8 cellular contexts compared by ENCODE assay signal in the genomic region with DNA sequence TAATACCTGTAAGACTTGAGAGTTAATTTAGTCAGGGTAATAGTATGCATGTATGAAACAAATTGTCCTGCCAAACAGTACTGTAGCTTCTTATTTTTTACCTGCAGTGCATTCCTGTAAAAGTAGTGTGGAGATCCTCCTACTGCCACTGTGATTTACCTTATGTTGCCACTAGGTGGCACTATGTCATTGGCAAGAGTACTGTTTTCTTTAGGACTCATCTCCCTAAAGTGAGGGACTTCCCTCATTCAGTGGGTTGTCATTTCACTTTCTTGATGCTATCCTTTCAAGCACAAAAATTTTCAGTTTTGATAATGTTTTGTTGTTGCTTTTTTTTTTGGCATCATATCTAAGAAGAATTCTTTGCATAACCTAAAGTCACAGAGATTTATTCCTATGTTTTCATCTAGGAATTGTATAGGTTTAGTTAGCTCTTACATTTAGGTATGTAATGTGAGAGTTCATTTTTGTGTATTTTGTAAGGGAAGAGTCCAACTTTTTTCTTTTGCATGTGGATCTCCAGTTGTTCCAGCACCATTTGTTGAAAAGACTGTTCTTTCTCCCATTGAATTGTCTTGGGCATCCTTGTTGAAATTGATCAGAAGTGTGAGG.
DNase-seq lines count a peak whose midpoint lies in the region; ATAC-seq and TF ChIP-seq lines count a peak whose summit lies in the region.

No MANE protein-coding gene starts in this region.

- H3K27ac Mint-ChIP-seq in activated naive CD4-positive, alpha-beta T cell treated with anti-CD3 and anti-CD28 coated beads, Interleukin-2, amount 50 U/mL, for 72 hours = no peak overlapping the region

- ATAC-seq in GM21390 (IDR thresholded peaks at IDR 0.05; ENCODE audit: unreplicated experiment) (peak; percentile 69), Panc1 (peak; percentile 82), Right ventricle myocardium superior (ENCODE audit: poor library complexity) (peak; percentile 74), HG02870 (IDR thresholded peaks at IDR 0.05; ENCODE audit: unreplicated experiment) (no peak)
- peak; percentile 88 to 93 for ATAC-seq in activated naive CD4-positive, alpha-beta T cell treated with anti-CD3 and anti-CD28 coated beads, Interleukin-2, amount 50 U/mL, for 72 hours

- peaks cover 2% of the 10 kb centered on the region; the same call in 1 of the 2 replicates for H3K36me3 ChIP-seq in Panc1 (ENCODE audit: control insufficient read depth, insufficient read depth, low read length)

- peak; percentile 62 for DNase-seq in DMS53 treated with DMSO at 0.1 percent for 48 hours (lab: John Stamatoyannopoulos, UW; ENCODE audit: unreplicated experiment)
- peak; percentile 84 for DNase-seq in Jurkat, Clone E6-1 (ENCODE audit: low read depth, low spot score)
- DNase-seq in Panc1 (ENCODE audit: low read depth, low spot score) = peak; percentile 69
- peak in 1 of 2 donors; percentile 65 for DNase-seq in activated naive CD4-positive, alpha-beta T cell treated with anti-CD3 and anti-CD28 coated beads, Interleukin-2, amount 50 U/mL, for 72 hours (ENCODE audit: low spot score in 2 of 2)
- no peak for DNase-seq in Right ventricle myocardium superior
- DNase-seq in renal cortical epithelial cell (ENCODE audit: low read depth) = peak; percentile 85

- no peaks in the 10 kb centered on the region for H3K27me3 ChIP-seq in Panc1 (ENCODE audit: control insufficient read depth, insufficient read depth, low read length)

- BruUV-seq in Panc1 (replicated peaks; lab: Mats Ljungman, UMichigan) = no TSS peak

- intact Hi-C loops in Panc1 (cut with micrococcal nuclease; ENCODE audit: unreplicated experiment) = loop anchor here (5.0 kb wide), 1 partner anchor 154 kb away; no protein-coding TSS in a partner anchor
- intact Hi-C loops in Right ventricle myocardium superior (cut with DNase I) = loop anchor here (5.0 kb wide), 1 partner anchor 96 kb away; no protein-coding TSS in a partner anchor

- CTCF ChIA-PET in Panc1 (lab: Charles Lee) = interaction anchor here (0.7 to 0.9 kb wide), 6 partner anchors 9 to 375 kb away, joined by 3 to 6 read pairs (median 3); no protein-coding TSS in a partner anchor

- TF ChIP-seq CTCF in Panc1 (IDR thresholded peaks at IDR 0.05) = peak; percentile 84; the same call in 1 of the 2 replicates

- H3K4me3 ChIP-seq in Jurkat, Clone E6-1 (ENCODE audit: low read length) = no peak overlapping the region
- H3K4me3 ChIP-seq in Panc1 (ENCODE audit: low read depth in 2 of 2, low read length in 2 of 2) = no peak overlapping the region

- H3K36me3 Mint-ChIP-seq in activated naive CD4-positive, alpha-beta T cell treated with anti-CD3 and anti-CD28 coated beads, Interleukin-2, amount 50 U/mL, for 72 hours = peaks cover 7% of the 10 kb centered on the region in 2 donors

- POLR2A ChIA-PET in Panc1 (lab: Charles Lee) = interaction anchor here (0.7 kb wide), 1 partner anchor 58 kb away, joined by 4 read pairs; no protein-coding TSS in a partner anchor

- H3K4me1 ChIP-seq in Panc1 (ENCODE audit: control insufficient read depth, insufficient read depth, low read length) = peaks cover 29% of the 10 kb centered on the region

- H3K27ac ChIP-seq in Panc1 (ENCODE audit: low read length) = no peak overlapping the region

- H3K9me3 ChIP-seq in Panc1 (ENCODE audit: control insufficient read depth, insufficient read depth, low read depth, low read length) = no peaks in the 10 kb centered on the region

- in situ Hi-C loops in Panc1 (cut with HindIII; ENCODE audit: low pct_unique_long_range_greater_than_20kb, low sequenced_read_pairs) = no loop called here

- H3K9me3 Mint-ChIP-seq in activated naive CD4-positive, alpha-beta T cell treated with anti-CD3 and anti-CD28 coated beads, Interleukin-2, amount 50 U/mL, for 72 hours = no peaks in the 10 kb centered on the region
